ENCODE assay signal across 17 cellular contexts in the genomic region with DNA sequence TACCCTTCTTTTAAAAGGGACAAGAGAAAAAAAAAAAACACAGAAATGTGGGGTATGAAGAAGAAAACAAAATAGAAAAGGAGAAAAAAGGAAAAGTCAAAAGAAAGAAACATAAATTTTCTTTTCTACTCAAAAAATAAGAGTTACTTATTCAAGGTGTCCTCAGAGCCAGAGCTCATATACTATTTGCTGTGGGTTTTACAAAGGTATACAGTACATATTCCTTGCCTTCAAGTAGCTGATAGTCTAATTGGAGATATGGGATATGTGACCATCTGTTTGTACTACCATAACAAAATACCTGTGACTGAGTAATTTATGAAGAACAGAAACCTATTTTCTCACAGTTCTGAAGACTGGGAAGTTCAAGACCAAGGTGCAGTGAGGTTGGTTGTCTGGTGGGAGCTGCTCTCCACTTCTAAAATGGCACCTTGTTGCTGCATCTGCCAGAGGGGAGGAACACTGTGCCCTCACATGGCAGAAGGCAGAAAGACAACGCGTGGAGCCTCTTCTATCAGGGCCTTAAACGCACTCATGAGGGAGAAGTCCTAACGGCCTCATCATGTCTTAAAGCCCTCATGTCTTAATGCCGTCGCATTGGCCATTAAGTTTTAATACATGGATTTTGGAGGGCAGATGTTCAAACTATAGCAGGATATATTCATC. TPM values are rescaled to one million over a fixed set of nuclear protein-coding genes. Genes with fewer than 3 reads are reported as not detected.
DNase-seq lines count a peak whose midpoint lies in the region; ATAC-seq and TF ChIP-seq lines count a peak whose summit lies in the region.
"Had no signal": no experiment of that assay in that cellular context is flagged by ENCODE, and none has a peak within 500 bp of the region (broad histone marks: within the 10 kb centered on the region; RNA-seq: fewer than 3 reads in every experiment).

No MANE protein-coding gene starts in this region.

- H3K36me3 ChIP-seq in BE2C, result no peaks in the 10 kb centered on the region; the same call in 1 of the 2 replicates

- H3K4me1 ChIP-seq in BE2C, result no peaks in the 10 kb centered on the region; the same call in 1 of the 2 replicates

- no peaks in the 10 kb centered on the region for H3K27me3 ChIP-seq in BE2C

- H3K9me3 ChIP-seq in BE2C, result no peaks in the 10 kb centered on the region

- peak; percentile 26 for TF ChIP-seq CTCF in BE2C (IDR thresholded peaks at IDR 0.05; ENCODE audit: low read depth, low read length)
- TF ChIP-seq CTCF in epithelial cell of esophagus (IDR thresholded peaks at IDR 0.05; ENCODE audit: insufficient read depth, low read depth, low read length, missing control alignments), result no peak

- no peak for ATAC-seq in HG03571 (IDR thresholded peaks at IDR 0.05; ENCODE audit: unreplicated experiment)
- ATAC-seq: activated T-cell treated with anti-CD3 and anti-CD28 coated beads, Interleukin-2, amount 50 U/mL, for 72 hours; left cardiac atrium had no signal

- H3K4me3 ChIP-seq in BE2C (ENCODE audit: low read depth, low read length) (no peak overlapping the region), epithelial cell of esophagus (ENCODE audit: low read length) (no peak overlapping the region)

- DNase-seq in BE2C, result peak; percentile 16
- DNase-seq in ELR (ENCODE audit: low read depth), result peak; percentile 4
- peak; percentile 8 for DNase-seq in OCI-M1 (lab: John Stamatoyannopoulos, UW)
- DNase-seq in epithelial cell of esophagus (ENCODE audit: low read depth), result peak; percentile 4
- no peak for DNase-seq in NCI-H446 (lab: John Stamatoyannopoulos, UW)
- no peak for DNase-seq in mesenteric fat pad (ENCODE audit: low spot score)
- DNase-seq: activated T-cell treated with anti-CD3 and anti-CD28 coated beads, Interleukin-2, amount 50 U/mL, for 72 hours; GOT3; hippocampal formation; left cardiac atrium; midbrain; NCI-H1092; NCI-H524 treated with DMSO at 0.1 percent for 48 hours; Right ventricle myocardium superior; substantia nigra; T-helper 1 cell had no signal

RNA-seq across cellular contexts. Expression of a gene that starts 33.9 kb away (rescaled TPM):
- polyA plus RNA-seq in BE2C (2012; ENCODE audit: insufficient read depth, insufficient read length, low read depth), result 29.5 TPM
- 29.7 TPM for total RNA-seq in mesenteric fat pad

Comparison
In these comparisons a context has a peak if more than half of its experiments do, and no peak if none do; other contexts are left out.
1. DNase-seq: peak in BE2C (single experiment), ELR (single experiment), OCI-M1 (single experiment) and epithelial cell of esophagus (single experiment); none in NCI-H446 (0 of 2) and mesenteric fat pad (single experiment).